Comparison of ENCODE assay signal across 8 cellular contexts in the genomic region with DNA sequence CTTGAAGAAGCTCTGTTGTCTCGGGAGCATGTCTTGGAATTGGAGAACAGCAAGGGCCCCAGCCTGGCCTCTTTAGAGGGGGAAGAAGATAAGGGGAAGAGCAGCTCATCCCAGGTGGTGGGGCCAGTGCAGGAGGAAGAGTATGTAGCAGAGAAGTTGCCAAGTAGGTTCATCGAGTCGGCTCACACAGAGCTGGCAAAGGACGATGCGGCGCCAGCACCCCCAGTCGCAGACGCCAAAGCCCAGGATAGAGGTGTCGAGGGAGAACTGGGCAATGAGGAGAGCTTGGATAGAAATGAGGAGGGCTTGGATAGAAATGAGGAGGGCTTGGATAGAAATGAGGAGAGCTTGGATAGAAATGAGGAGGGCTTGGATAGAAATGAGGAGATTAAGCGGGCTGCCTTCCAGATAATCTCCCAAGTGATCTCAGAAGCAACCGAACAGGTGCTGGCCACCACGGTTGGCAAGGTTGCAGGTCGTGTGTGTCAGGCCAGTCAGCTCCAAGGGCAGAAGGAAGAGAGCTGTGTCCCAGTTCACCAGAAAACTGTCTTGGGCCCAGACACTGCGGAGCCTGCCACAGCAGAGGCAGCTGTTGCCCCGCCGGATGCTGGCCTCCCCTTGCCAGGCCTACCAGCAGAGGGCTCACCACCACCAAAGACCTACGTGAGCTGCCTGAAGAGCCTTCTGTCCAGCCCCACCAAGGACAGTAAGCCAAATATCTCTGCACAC. TPM values are rescaled to one million over a fixed set of nuclear protein-coding genes. Genes with fewer than 3 reads are reported as not detected.
A peak's percentile ranks its signal among the peaks of the same experiment; 100 is the strongest.
DNase-seq lines count a peak whose midpoint lies in the region; ATAC-seq and TF ChIP-seq lines count a peak whose summit lies in the region.

No MANE protein-coding gene starts in this region.

- CTCF ChIA-PET in SK-N-SH (lab: Yijun Ruan, JAX), result interaction anchor here (0.8 to 5.8 kb wide), 12 partner anchors 8 to 751 kb away, joined by 3 to 36 read pairs (median 4); partner anchors contain the start of gene AKAP1

- H3K9me3 ChIP-seq in cardiac muscle cell (ENCODE audit: low read depth), result no peaks in the 10 kb centered on the region
- H3K9me3 ChIP-seq in SK-N-SH, result no peaks in the 10 kb centered on the region
- H3K9me3 ChIP-seq in right cardiac atrium (ENCODE audit: control insufficient read depth, low read length), result no peaks in the 10 kb centered on the region
- no peaks in the 10 kb centered on the region for H3K9me3 ChIP-seq in upper lobe of right lung
- H3K9me3 ChIP-seq in T-helper 17 cell (ENCODE audit: control insufficient read depth, low read length, poor library complexity, severe bottlenecking), result no peaks in the 10 kb centered on the region
- no peaks in the 10 kb centered on the region for H3K9me3 ChIP-seq in testis
- no peaks in the 10 kb centered on the region for H3K9me3 ChIP-seq in aorta (ENCODE audit: control insufficient read depth, low read length)

- H3K4me2 ChIP-seq in SK-N-SH, result no peak overlapping the region

- POLR2A ChIA-PET in SK-N-SH (lab: Yijun Ruan, JAX), result no interaction called here

- no peak overlapping the region for H3K9ac ChIP-seq in SK-N-SH

- H3F3A ChIP-seq in SK-N-SH (replicated peaks; ENCODE audit: insufficient read depth), result no peaks in the 10 kb centered on the region

- no peak overlapping the region for H3K27ac Mint-ChIP-seq in T-helper 17 cell

- no peaks in the 10 kb centered on the region for H3K27me3 Mint-ChIP-seq in T-helper 17 cell

- TF ChIP-seq RAD21 in SK-N-SH (IDR thresholded peaks at IDR 0.05; ENCODE audit: low read length), result 0 out of 2 replicates have a peak, but pooled peaks have one; percentile 23

- 93% methylated on average over 16 of the region's 17 CpGs for WGBS in SK-N-SH (ENCODE audit: low lambda C conversion rate)
- 75% methylated on average over 17 of the region's 17 CpGs for WGBS in right cardiac atrium
- 92 to 96% methylated on average over 17 of the region's 17 CpGs for WGBS in testis, 2 donors
- 73 to 75% methylated on average over 17 of the region's 17 CpGs for WGBS in aorta, 2 donors

- DNase-seq in cardiac muscle cell (ENCODE audit: low read depth in 1 of 2, low spot score in 1 of 2) (no peak), cardiac septum (ENCODE audit: low spot score) (no peak), SK-N-SH (peak; percentile 52), right cardiac atrium (peak in 2 of 3 donors; percentile 65 to 70), upper lobe of right lung (no peak), T-helper 17 cell (no peak), testis (no peak), aorta (no peak)

- H3K4me1 Mint-ChIP-seq in T-helper 17 cell, result peaks cover 13% of the 10 kb centered on the region

- ATAC-seq in right cardiac atrium (peak; percentile 3 to 27), upper lobe of right lung (no peak), T-helper 17 cell (no peak), aorta (ENCODE audit: low FRiP score) (no peak)

- no peak for TF ChIP-seq EP300 in SK-N-SH (IDR thresholded peaks at IDR 0.05; ENCODE audit: borderline replicate concordance in 1 of 2, low read depth in 1 of 2, low read length in 1 of 2)

- H3K4me3 ChIP-seq in cardiac muscle cell, result no peak overlapping the region
- H3K4me3 ChIP-seq in SK-N-SH (ENCODE audit: low read depth in 2 of 2, low read length in 1 of 2), result no peak overlapping the region
- H3K4me3 ChIP-seq in right cardiac atrium (ENCODE audit: low read length), result no peak overlapping the region
- H3K4me3 ChIP-seq in upper lobe of right lung, result no peak overlapping the region
- no peak overlapping the region for H3K4me3 ChIP-seq in testis
- no peak overlapping the region for H3K4me3 ChIP-seq in aorta (ENCODE audit: low read length in 2 of 2)

- no peaks in the 10 kb centered on the region for H3K9me2 ChIP-seq in SK-N-SH

- intact Hi-C loops in cardiac septum (cut with DNase I) (no loop called here), right cardiac atrium (cut with DNase I) (no loop called here), upper lobe of right lung (cut with DNase I) (no loop called here), testis (cut with DNase I; ENCODE audit: low total_unique reads) (no loop called here), aorta (cut with DNase I) (no loop called here)

- peaks cover 46% of the 10 kb centered on the region for H3K4me1 ChIP-seq in cardiac muscle cell (ENCODE audit: low read depth)
- peaks cover 0 to 18% of the 10 kb centered on the region in 2 experiments; a peak in 1 of 4 replicates for H3K4me1 ChIP-seq in SK-N-SH (ENCODE audit: control insufficient read depth in 1 of 2, insufficient read depth in 2 of 2, low read depth in 1 of 2, low read length in 1 of 2)
- peaks cover 28% of the 10 kb centered on the region for H3K4me1 ChIP-seq in right cardiac atrium (ENCODE audit: control insufficient read depth, insufficient read depth, low read length)
- H3K4me1 ChIP-seq in upper lobe of right lung, result peaks cover 20% of the 10 kb centered on the region
- peaks cover 13% of the 10 kb centered on the region for H3K4me1 ChIP-seq in testis
- H3K4me1 ChIP-seq in aorta (ENCODE audit: control insufficient read depth in 1 of 2, insufficient read depth in 2 of 2, low read length in 2 of 2), result no peaks in the 10 kb centered on the region

- H3K36me3 ChIP-seq in cardiac muscle cell, result no peaks in the 10 kb centered on the region
- H3K36me3 ChIP-seq in SK-N-SH (replicated peaks in 1 of 2; ENCODE audit: control insufficient read depth in 1 of 2, insufficient read depth in 2 of 2, low read length in 1 of 2), result peaks cover 0 to 3% of the 10 kb centered on the region in 2 experiments
- H3K36me3 ChIP-seq in upper lobe of right lung, result peaks cover 5% of the 10 kb centered on the region
- H3K36me3 ChIP-seq in testis (ENCODE audit: low read depth, missing control alignments), result no peaks in the 10 kb centered on the region
- H3K36me3 ChIP-seq in aorta (ENCODE audit: control insufficient read depth in 1 of 2, insufficient read depth in 2 of 2, low read length in 1 of 2), result peaks cover 0 to 2% of the 10 kb centered on the region in 2 donors

- H3K27ac ChIP-seq in cardiac muscle cell, result no peak overlapping the region
- no peak overlapping the region for H3K27ac ChIP-seq in SK-N-SH (ENCODE audit: low read depth in 2 of 2, low read length in 1 of 2)
- peak overlapping the region; percentile 75 for H3K27ac ChIP-seq in right cardiac atrium (ENCODE audit: low read length)
- no peak overlapping the region for H3K27ac ChIP-seq in upper lobe of right lung
- H3K27ac ChIP-seq in testis, result no peak overlapping the region
- no peak overlapping the region for H3K27ac ChIP-seq in aorta (ENCODE audit: low read depth in 1 of 2, low read length in 2 of 2)

- no peak overlapping the region for H2AFZ ChIP-seq in SK-N-SH (ENCODE audit: low read depth)

- TF ChIP-seq CTCF in cardiac muscle cell (IDR thresholded peaks at IDR 0.05; ENCODE audit: low read depth, low read length) (peak; percentile 27), SK-N-SH (IDR thresholded peaks at IDR 0.05) (no peak; the same call in 1 of the 2 replicates), upper lobe of right lung (IDR thresholded peaks at IDR 0.05) (peak; percentile 20), testis (IDR thresholded peaks at IDR 0.05) (no peak)

- H3K36me3 Mint-ChIP-seq in T-helper 17 cell (ENCODE audit: low read depth), result peaks cover 9% of the 10 kb centered on the region

- no peaks in the 10 kb centered on the region for H4K20me1 ChIP-seq in SK-N-SH (ENCODE audit: insufficient read depth)

- TF ChIP-seq POLR2A in testis (IDR thresholded peaks at IDR 0.05), result no peak

- H3K27me3 ChIP-seq in cardiac muscle cell (no peaks in the 10 kb centered on the region), SK-N-SH (ENCODE audit: insufficient read depth) (no peaks in the 10 kb centered on the region), right cardiac atrium (ENCODE audit: control insufficient read depth, insufficient read depth) (no peaks in the 10 kb centered on the region), upper lobe of right lung (no peaks in the 10 kb centered on the region), testis (no peaks in the 10 kb centered on the region), aorta (ENCODE audit: control insufficient read depth in 1 of 2, insufficient read depth in 2 of 2, low read length in 1 of 2) (no peaks in the 10 kb centered on the region)

- H3K4me3 Mint-ChIP-seq in T-helper 17 cell, result no peak overlapping the region

- H3K79me2 ChIP-seq in SK-N-SH (ENCODE audit: insufficient read depth), result no peaks in the 10 kb centered on the region

TF ChIP-seq in SK-N-SH, 30 proteins besides CTCF, POLR2A, EP300 and RAD21:
- TF ChIP-seq MEF2A (IDR thresholded peaks at IDR 0.05; ENCODE audit: borderline replicate concordance, low read depth), result no peak
- TF ChIP-seq SMC3 (IDR thresholded peaks at IDR 0.05; ENCODE audit: low read depth, low read length), result 0 out of 2 replicates have a peak, but pooled peaks have one; percentile 11

RNA-seq across cellular contexts. Expression of gene AKAP1, which starts 21.2 kb away (rescaled TPM):
- 65.4 and 81.4 TPM in 2 replicates for total RNA-seq in cardiac muscle cell
- 35.3 and 56.6 TPM in 2 replicates for polyA plus RNA-seq in cardiac muscle cell
- total RNA-seq in cardiac septum, result 108 TPM
- 23.7 and 36.3 TPM in 2 replicates for polyA plus RNA-seq in SK-N-SH (2012; rRNA removed)
- polyA plus RNA-seq in SK-N-SH (2012; cell fraction: cytosol; rRNA removed), result 17.5 and 19.6 TPM in 2 replicates
- polyA plus RNA-seq in SK-N-SH (2012; cell fraction: nucleus; rRNA removed), result 106 and 135 TPM in 2 replicates
- 100 to 1,000 TPM in 3 of 4 donors, 10 to 100 TPM in 1; 92.3 to 194 (median 175) TPM for total RNA-seq in right cardiac atrium
- 94.4 TPM for polyA plus RNA-seq in right cardiac atrium
- total RNA-seq in upper lobe of right lung, result 59.9 TPM
- total RNA-seq in T-helper 17 cell, result 10 to 100 TPM; 25.8 to 26.3 TPM
- 100 to 1,000 TPM in 1 of 2 donors, 10 to 100 TPM in 1; 73.0 to 304 TPM for total RNA-seq in testis
- polyA plus RNA-seq in testis (ENCODE audit: insufficient read depth, low read depth, low replicate concordance), result 224 TPM
- total RNA-seq in aorta, result 10 to 100 TPM; 62.4 to 68.9 TPM
- 10 to 100 TPM; 18.9 to 46.9 TPM for polyA plus RNA-seq in aorta

Comparison
In these comparisons a context has a peak if more than half of its experiments do, and no peak if none do; other contexts are left out.
1. DNase-seq: peak in SK-N-SH (single experiment) and right cardiac atrium (2 of 3); none in cardiac muscle cell (0 of 2), cardiac septum (single experiment), upper lobe of right lung (single experiment), T-helper 17 cell (0 of 3), testis (single experiment) and aorta (0 of 2).
2. CTCF ChIP-seq: peak in cardiac muscle cell (single experiment) and upper lobe of right lung (single experiment); none in SK-N-SH (single experiment) and testis (0 of 3).
3. ATAC-seq: peak in right cardiac atrium (2 of 2); none in upper lobe of right lung (single experiment), T-helper 17 cell (single experiment) and aorta (single experiment).